ENCODE assay signal across 16 cellular contexts in genomic region chr5:160133918-160134304, GRCh38. TPM values are rescaled to one million over a fixed set of nuclear protein-coding genes. Genes with fewer than 3 reads are reported as not detected.
DNase-seq lines count a peak whose midpoint lies in the region; ATAC-seq and TF ChIP-seq lines count a peak whose summit lies in the region.
"Had no signal": no experiment of that assay in that cellular context is flagged by ENCODE, and none has a peak within 500 bp of the region (broad histone marks: within the 10 kb centered on the region; RNA-seq: fewer than 3 reads in every experiment).

No MANE protein-coding gene starts in this region.

- no peak overlapping the region for H2AK5ac ChIP-seq in IMR-90 (ENCODE audit: low read depth, low read length)

- no peak overlapping the region for H3K23ac ChIP-seq in IMR-90 (ENCODE audit: low read depth, low read length)

- no peak overlapping the region for H3K4ac ChIP-seq in IMR-90 (ENCODE audit: low read depth, low read length)

- no peak overlapping the region for H3K18ac ChIP-seq in IMR-90 (ENCODE audit: low read depth, low read length)

- no peak for TF ChIP-seq POLR2A in IMR-90 (IDR thresholded peaks at IDR 0.05; ENCODE audit: low read depth, low read length)
- no peak for TF ChIP-seq POLR2A in esophagus muscularis mucosa (IDR thresholded peaks at IDR 0.05; ENCODE audit: low read depth)

- no peak overlapping the region for H3K14ac ChIP-seq in IMR-90 (replicated peaks; ENCODE audit: low read depth, low read length)

- POLR2A ChIA-PET in IMR-90 (lab: Charles Lee; ENCODE audit: unreplicated experiment): no interaction called here
- POLR2A ChIA-PET in OCI-LY7 (lab: Charles Lee): interaction anchor here (0.7 kb wide), 1 partner anchor 259 kb away, joined by 4 read pairs; no protein-coding TSS in a partner anchor

- dilution Hi-C loops in IMR-90 (cut with HindIII; ENCODE audit: low sequenced_read_pairs, unreplicated experiment): no loop called here

- H3K27me3 ChIP-seq in IMR-90 (ENCODE audit: control insufficient read depth, insufficient read depth, low read length) (no peaks in the 10 kb centered on the region), esophagus muscularis mucosa (no peaks in the 10 kb centered on the region), upper lobe of right lung (no peaks in the 10 kb centered on the region), colonic mucosa (no peaks in the 10 kb centered on the region)

- no peak overlapping the region for H3K9ac ChIP-seq in IMR-90 (ENCODE audit: low read depth, low read length)
- no peak overlapping the region for H3K9ac ChIP-seq in colonic mucosa (ENCODE audit: low read depth in 2 of 2, low read length in 2 of 2)

- no CpG with 5 or more reads among the region's 7 CpGs for WGBS in IMR-90 (ENCODE audit: extremely low coverage in 2 of 2, insufficient read length in 1 of 2), 2 experiments
- WGBS in esophagus muscularis mucosa: 34% methylated on average over 5 of the region's 7 CpGs
- WGBS in mesodermal cell (ENCODE audit: insufficient coverage in 2 of 2), 2 experiments: 88 to 100% methylated on average over 1 of the region's 7 CpGs

- H3K56ac ChIP-seq in IMR-90 (ENCODE audit: extremely low read depth, insufficient read depth, low read length): no peak overlapping the region

- H4K20me1 ChIP-seq in IMR-90 (ENCODE audit: insufficient read depth, low read length) (no peaks in the 10 kb centered on the region), OCI-LY7 (ENCODE audit: insufficient read depth, low read length) (no peaks in the 10 kb centered on the region)

- H3K27ac ChIP-seq in IMR-90 (ENCODE audit: insufficient read depth, low read length): no peak overlapping the region
- H3K27ac ChIP-seq in esophagus muscularis mucosa (replicated peaks in 1 of 4): peak overlapping the region in 2 of 4 donors; percentile 11 to 13
- peak overlapping the region; percentile 77 for H3K27ac ChIP-seq in mesodermal cell (ENCODE audit: low read depth, low read length, severe bottlenecking)
- H3K27ac ChIP-seq in upper lobe of right lung: no peak overlapping the region
- no peak overlapping the region for H3K27ac ChIP-seq in colonic mucosa
- H3K27ac ChIP-seq in OCI-LY7 (ENCODE audit: low read depth, low read length, poor library complexity, severe bottlenecking): no peak overlapping the region
- H3K27ac ChIP-seq: SK-N-MC had no signal

- H3K4me2 ChIP-seq in IMR-90 (ENCODE audit: low read depth, low read length) (no peak overlapping the region), OCI-LY7 (ENCODE audit: low read length) (no peak overlapping the region)

- H3K79me1 ChIP-seq in IMR-90 (ENCODE audit: low read depth in 1 of 2, low read length in 2 of 2): no peaks in the 10 kb centered on the region

- CTCF ChIA-PET in IMR-90 (lab: Yijun Ruan, JAX): no interaction called here
- CTCF ChIA-PET in OCI-LY7 (lab: Charles Lee; ENCODE audit: unreplicated experiment): no interaction called here

- H4K5ac ChIP-seq in IMR-90 (ENCODE audit: low read depth, low read length): no peak overlapping the region

- DNase-seq in IMR-90 (no peak), esophagus muscularis mucosa (ENCODE audit: extremely low spot score) (no peak), upper lobe of right lung (no peak), colonic mucosa (no peak), OCI-LY7 (ENCODE audit: low spot score) (no peak), activated gamma-delta T cell (lab: John Stamatoyannopoulos, UW) (no peak)
- DNase-seq: activated CD4-positive, CD25-positive, alpha-beta regulatory T cell treated with anti-CD3 and anti-CD28 coated beads, Interleukin-2, amount 50 U/mL, for 72 hours; amniotic stem cell; COR-L47; EL; immature natural killer cell; NCI-H2029; NCI-H526 treated with DMSO at 0.1 percent for 48 hours; T1000 had no signal

- H3K9me2 ChIP-seq in OCI-LY7 (ENCODE audit: insufficient read depth, low read length): no peaks in the 10 kb centered on the region

- H2AFZ ChIP-seq in IMR-90 (replicated peaks; ENCODE audit: low read length, poor library complexity) (peak overlapping the region; percentile 82), OCI-LY7 (ENCODE audit: low read length) (no peak overlapping the region)

- H2BK120ac ChIP-seq in IMR-90 (ENCODE audit: low read depth, low read length): no peak overlapping the region

- BruUV-seq in IMR-90 (replicated peaks; lab: Mats Ljungman, UMichigan): no TSS peak
- no TSS peak for BruUV-seq in OCI-LY7 (replicated peaks; lab: Mats Ljungman, UMichigan)

- intact Hi-C loops in IMR-90 (cut with micrococcal nuclease): no loop called here
- intact Hi-C loops in esophagus muscularis mucosa (cut with DNase I): no loop called here
- intact Hi-C loops in upper lobe of right lung (cut with DNase I): no loop called here
- intact Hi-C loops in colonic mucosa (cut with DNase I): no loop called here
- intact Hi-C loops in OCI-LY7 (cut with micrococcal nuclease; ENCODE audit: unreplicated experiment): no loop called here

- no peak overlapping the region for H4K8ac ChIP-seq in IMR-90 (ENCODE audit: low read depth in 2 of 2, low read length in 2 of 2)

- TF ChIP-seq CTCF in IMR-90 (conservative IDR thresholded peaks at IDR 0.05; ENCODE audit: low read depth, low read length): no peak
- TF ChIP-seq CTCF in esophagus muscularis mucosa (IDR thresholded peaks at IDR 0.05): no peak
- TF ChIP-seq CTCF in upper lobe of right lung (IDR thresholded peaks at IDR 0.05): no peak
- no peak for TF ChIP-seq CTCF in colonic mucosa (IDR thresholded peaks at IDR 0.05)
- no peak for TF ChIP-seq CTCF in OCI-LY7 (conservative IDR thresholded peaks at IDR 0.05; ENCODE audit: low read length)

- H3K9me3 ChIP-seq in IMR-90 (ENCODE audit: control insufficient read depth, insufficient read depth, low read length): no peaks in the 10 kb centered on the region
- H3K9me3 ChIP-seq in esophagus muscularis mucosa: no peaks in the 10 kb centered on the region
- no peaks in the 10 kb centered on the region for H3K9me3 ChIP-seq in mesodermal cell (ENCODE audit: control insufficient read depth, low read length)
- no peaks in the 10 kb centered on the region for H3K9me3 ChIP-seq in upper lobe of right lung
- no peaks in the 10 kb centered on the region for H3K9me3 ChIP-seq in colonic mucosa
- H3K9me3 ChIP-seq in OCI-LY7 (ENCODE audit: low read length): no peaks in the 10 kb centered on the region

- H3K36me3 ChIP-seq in IMR-90 (ENCODE audit: control insufficient read depth, insufficient read depth, low read length) (no peaks in the 10 kb centered on the region), esophagus muscularis mucosa (no peaks in the 10 kb centered on the region), mesodermal cell (ENCODE audit: control insufficient read depth, insufficient read depth, low read length) (no peaks in the 10 kb centered on the region), upper lobe of right lung (no peaks in the 10 kb centered on the region), colonic mucosa (no peaks in the 10 kb centered on the region), OCI-LY7 (ENCODE audit: insufficient read depth, low read length) (no peaks in the 10 kb centered on the region)

- no peak for TF ChIP-seq EP300 in esophagus muscularis mucosa (IDR thresholded peaks at IDR 0.05)

- ATAC-seq in IMR-90 (ENCODE audit: low read depth): no peak
- ATAC-seq in upper lobe of right lung: peak; percentile 34

- no peak for TF ChIP-seq RAD21 in IMR-90 (IDR thresholded peaks at IDR 0.05; ENCODE audit: low read length)

- H2BK15ac ChIP-seq in IMR-90 (ENCODE audit: low read depth, low read length): no peak overlapping the region

- no peak overlapping the region for H2BK20ac ChIP-seq in IMR-90 (ENCODE audit: low read depth, low read length)

- H2AK9ac ChIP-seq in IMR-90 (replicated peaks; ENCODE audit: low read depth, low read length, poor library complexity): no peak overlapping the region

- H4K91ac ChIP-seq in IMR-90 (ENCODE audit: insufficient read depth, low read depth, low read length): no peak overlapping the region

- H3K4me3 ChIP-seq in IMR-90 (ENCODE audit: insufficient read depth, low read depth, low read length) (no peak overlapping the region), esophagus muscularis mucosa (peak overlapping the region in 3 of 4 donors; percentile 15 to 38 (median 37)), mesodermal cell (ENCODE audit: extremely low read depth, insufficient read depth, low read length, poor library complexity, severe bottlenecking) (no peak overlapping the region), upper lobe of right lung (no peak overlapping the region), colonic mucosa (no peak overlapping the region), OCI-LY7 (ENCODE audit: low read depth, low read length, poor library complexity, severe bottlenecking) (no peak overlapping the region)
- H3K4me3 ChIP-seq: SK-N-MC had no signal

- H3K4me1 ChIP-seq in IMR-90 (ENCODE audit: control insufficient read depth, insufficient read depth, low read length) (no peaks in the 10 kb centered on the region), esophagus muscularis mucosa (peaks cover 4 to 14% (median 12%) of the 10 kb centered on the region in 4 donors), mesodermal cell (ENCODE audit: control insufficient read depth, insufficient read depth, low read length, poor library complexity, severe bottlenecking) (no peaks in the 10 kb centered on the region), upper lobe of right lung (peaks cover 3% of the 10 kb centered on the region), colonic mucosa (no peaks in the 10 kb centered on the region), OCI-LY7 (ENCODE audit: insufficient read depth, low read length, poor library complexity, severe bottlenecking) (no peaks in the 10 kb centered on the region)

- in situ Hi-C loops in IMR-90 (cut with MboI; ENCODE audit: low sequenced_read_pairs): no loop called here

- H3K9me1 ChIP-seq in IMR-90 (ENCODE audit: insufficient read depth, low read length): no peaks in the 10 kb centered on the region

- no peaks in the 10 kb centered on the region for H3K79me2 ChIP-seq in OCI-LY7 (ENCODE audit: insufficient read depth, low read depth, low read length)

- no peak overlapping the region for H2BK5ac ChIP-seq in IMR-90 (ENCODE audit: low read depth, low read length, poor library complexity, severe bottlenecking)

TF ChIP-seq in IMR-90, 13 proteins besides CTCF, POLR2A, EP300 and RAD21 (continues in another document):
- no peak for TF ChIP-seq RCOR1 (IDR thresholded peaks at IDR 0.05; ENCODE audit: insufficient replicate concordance, low read length)
- TF ChIP-seq NFE2L2 (IDR thresholded peaks at IDR 0.05; ENCODE audit: low read depth, low read length): no peak
- TF ChIP-seq BHLHE40 (IDR thresholded peaks at IDR 0.05; ENCODE audit: low read depth, low read length): no peak
- TF ChIP-seq MXI1 (IDR thresholded peaks at IDR 0.05; ENCODE audit: borderline replicate concordance, low read depth, low read length): no peak

RNA-seq across cellular contexts. Expression of gene PWWP2A, which starts 14.7 kb away (rescaled TPM):
- total RNA-seq in IMR-90 (2012; rRNA removed) (12.5 and 14.4 TPM in 2 replicates), esophagus muscularis mucosa (10 to 100 TPM; 17.2 to 30.3 (median 24.2) TPM), upper lobe of right lung (26.7 TPM), colonic mucosa (10 to 100 TPM; 44.0 to 47.6 TPM), OCI-LY7 (2022) (27.3 and 28.3 TPM in 2 replicates)
- polyA plus RNA-seq in IMR-90 (2012; rRNA removed): 7.5 and 8.8 TPM in 2 replicates
- polyA plus RNA-seq in IMR-90 (2012; cell fraction: cytosol; rRNA removed): 4.0 TPM in 2 replicates
- 4.4 and 12.8 TPM in 2 replicates for polyA plus RNA-seq in IMR-90 (2012; cell fraction: nucleus; rRNA removed; ENCODE audit: low replicate concordance)
- 18.2 TPM for polyA plus RNA-seq in mesodermal cell (2013, experiment 1 of 2)
- polyA plus RNA-seq in mesodermal cell (2013, experiment 2 of 2): 20.5 TPM
- 28.4 and 28.5 TPM in 2 replicates for total RNA-seq in OCI-LY7 (2014; rRNA removed; shearing (Covaris generic))

Comparison
In these comparisons a context has a peak if more than half of its experiments do, and no peak if none do; other contexts are left out.
1. H3K4me3 ChIP-seq: peak in esophagus muscularis mucosa (3 of 4); none in IMR-90 (single experiment), mesodermal cell (single experiment), upper lobe of right lung (single experiment), colonic mucosa (single experiment) and OCI-LY7 (single experiment).